Comparison of ENCODE assay signal across 20 cellular contexts in genomic region chr17:44627513-44627912, GRCh38. TPM values are rescaled to one million over a fixed set of nuclear protein-coding genes. Genes with fewer than 3 reads are reported as not detected.
DNase-seq lines count a peak whose midpoint lies in the region; ATAC-seq and TF ChIP-seq lines count a peak whose summit lies in the region.
"Had no signal": no experiment of that assay in that cellular context is flagged by ENCODE, and none has a peak within 500 bp of the region (broad histone marks: within the 10 kb centered on the region; RNA-seq: fewer than 3 reads in every experiment).

No MANE protein-coding gene starts in this region.

- TF ChIP-seq CTCF in IMR-90 (conservative IDR thresholded peaks at IDR 0.05; ENCODE audit: low read depth, low read length) (no peak), endodermal cell (conservative IDR thresholded peaks at IDR 0.05) (no peak)

- no peak overlapping the region for H2BK5ac ChIP-seq in IMR-90 (ENCODE audit: low read depth, low read length, poor library complexity, severe bottlenecking)
- H2BK5ac ChIP-seq in neuronal stem cell (ENCODE audit: low read length), result peak overlapping the region; percentile 88

- CTCF ChIA-PET in IMR-90 (lab: Yijun Ruan, JAX), result interaction anchor here (1.0 kb wide), 1 partner anchor 94 kb away, joined by 3 read pairs; no protein-coding TSS in a partner anchor

- no peaks in the 10 kb centered on the region for H3K36me3 Mint-ChIP-seq in endodermal cell (ENCODE audit: low read depth)
- H3K36me3 Mint-ChIP-seq: CD8-positive, alpha-beta T cell; WTC11 had no signal

- H3K9me3 Mint-ChIP-seq in endodermal cell, result no peaks in the 10 kb centered on the region
- H3K9me3 Mint-ChIP-seq: CD8-positive, alpha-beta T cell; WTC11 had no signal

- no peaks in the 10 kb centered on the region for H3K27me3 ChIP-seq in BLaER1 treated with 17β-estradiol and CSF1 and Interleukin-3, amounts not matched to agents 10 nM and 100 nM
- no peaks in the 10 kb centered on the region for H3K27me3 ChIP-seq in IMR-90 (ENCODE audit: control insufficient read depth, insufficient read depth, low read length)
- H3K27me3 ChIP-seq in endodermal cell (ENCODE audit: control insufficient read depth, insufficient read depth, low read length, poor library complexity, severe bottlenecking), result no peaks in the 10 kb centered on the region
- peaks cover 0 to 11% (median 0%) of the 10 kb centered on the region in 3 experiments for H3K27me3 ChIP-seq in neuronal stem cell (ENCODE audit: control insufficient read depth in 3 of 3, insufficient read depth in 3 of 3, low read depth in 1 of 3, low read length in 3 of 3)
- H3K27me3 ChIP-seq: foreskin keratinocyte, hepatocyte, ovary had no signal

- H3K27ac ChIP-seq in BLaER1 treated with 17β-estradiol and CSF1 and Interleukin-3, amounts not matched to agents 10 nM and 100 nM, result peak overlapping the region; percentile 87 to 97 (median 93)
- H3K27ac ChIP-seq in IMR-90 (ENCODE audit: insufficient read depth, low read length) (no peak overlapping the region), endodermal cell (ENCODE audit: low read depth, low read length) (no peak overlapping the region), neuronal stem cell (replicated peaks; ENCODE audit: low read length) (peak overlapping the region; percentile 92)
- H3K27ac ChIP-seq: foreskin keratinocyte, GM23248, hepatocyte, KMS-11, ovary had no signal

- H3K36me3 ChIP-seq in BLaER1 treated with 17β-estradiol and CSF1 and Interleukin-3, amounts not matched to agents 10 nM and 100 nM, result no peaks in the 10 kb centered on the region
- no peaks in the 10 kb centered on the region for H3K36me3 ChIP-seq in IMR-90 (ENCODE audit: control insufficient read depth, insufficient read depth, low read length)
- no peaks in the 10 kb centered on the region for H3K36me3 ChIP-seq in endodermal cell (ENCODE audit: control insufficient read depth, insufficient read depth, low read length)
- no peaks in the 10 kb centered on the region for H3K36me3 ChIP-seq in neuronal stem cell (replicated peaks in 1 of 2; ENCODE audit: control insufficient read depth in 2 of 2, insufficient read depth in 2 of 2, low read length in 2 of 2)
- H3K36me3 ChIP-seq: ovary had no signal

- dilution Hi-C loops in IMR-90 (cut with HindIII; ENCODE audit: low sequenced_read_pairs, unreplicated experiment), result no loop called here

- ATAC-seq in IMR-90 (ENCODE audit: low read depth), result no peak
- ATAC-seq: CD8-positive, alpha-beta T cell; foreskin keratinocyte; T-helper 17 cell had no signal

- H4K8ac ChIP-seq in IMR-90 (ENCODE audit: low read depth in 2 of 2, low read length in 2 of 2), result no peak overlapping the region
- no peak overlapping the region for H4K8ac ChIP-seq in neuronal stem cell (ENCODE audit: low read depth, low read length)

- TF ChIP-seq POLR2A in IMR-90 (IDR thresholded peaks at IDR 0.05; ENCODE audit: low read depth, low read length), result no peak

- no peak for TF ChIP-seq RAD21 in IMR-90 (IDR thresholded peaks at IDR 0.05; ENCODE audit: low read length)

- H2AK5ac ChIP-seq in IMR-90 (ENCODE audit: low read depth, low read length) (no peak overlapping the region), neuronal stem cell (ENCODE audit: low read depth, low read length) (peak overlapping the region; percentile 72)

- intact Hi-C loops in IMR-90 (cut with micrococcal nuclease), result no loop called here

- in situ Hi-C loops in IMR-90 (cut with MboI; ENCODE audit: low sequenced_read_pairs), result loop anchor here (25.0 kb wide), 1 partner anchor 415 kb away; the partner anchor contains the start of gene UBTF

- H3K4me3 Mint-ChIP-seq in endodermal cell, result no peak overlapping the region
- H3K4me3 Mint-ChIP-seq: CD8-positive, alpha-beta T cell; T-helper 17 cell had no signal

- DNase-seq in IMR-90, result no peak
- peak; percentile 70 for DNase-seq in endodermal cell
- DNase-seq in neuronal stem cell (ENCODE audit: low spot score), result no peak
- no peak for DNase-seq in NCI-H2171 treated with DMSO at 0.1 percent for 48 hours (lab: John Stamatoyannopoulos, UW)
- DNase-seq in Ammon's horn (ENCODE audit: low spot score), result no peak
- no peak for DNase-seq in HT-29 (ENCODE audit: low spot score)
- DNase-seq: activated CD4-positive, alpha-beta T cell treated with anti-CD3 and anti-CD28 coated beads, Interleukin-2, amount 50 U/mL, for 48 hours; activated gamma-delta T cell treated with Interleukin-2 at 50 U/mL for 16 hours; CD8-positive, alpha-beta T cell; GM23248; ovary; SIG-M5; T-helper 17 cell had no signal

- H2BK15ac ChIP-seq in IMR-90 (ENCODE audit: low read depth, low read length) (no peak overlapping the region), neuronal stem cell (ENCODE audit: low read length) (peak overlapping the region; percentile 6)

- H3K4me2 ChIP-seq in BLaER1 treated with 17β-estradiol and CSF1 and Interleukin-3, amounts not matched to agents 10 nM and 100 nM, result peak overlapping the region; percentile 78 to 98 (median 89)
- H3K4me2 ChIP-seq in IMR-90 (ENCODE audit: low read depth, low read length) (no peak overlapping the region), neuronal stem cell (ENCODE audit: insufficient read depth, low read length, poor library complexity, severe bottlenecking) (no peak overlapping the region)
- H3K4me2 ChIP-seq: hepatocyte, KMS-11 had no signal

- H3K4me3 ChIP-seq in BLaER1 treated with 17β-estradiol and CSF1 and Interleukin-3, amounts not matched to agents 10 nM and 100 nM, result peak overlapping the region in 9 of 10 experiments; percentile 42 to 65 (median 51); a peak in 18 of 20 replicates
- H3K4me3 ChIP-seq in IMR-90 (ENCODE audit: insufficient read depth, low read depth, low read length) (no peak overlapping the region), endodermal cell (ENCODE audit: low read length) (no peak overlapping the region), neuronal stem cell (ENCODE audit: low read length in 2 of 2) (no peak overlapping the region)
- H3K4me3 ChIP-seq: GM23248, hepatocyte, ovary had no signal

- peak overlapping the region; percentile 32 for H2AFZ ChIP-seq in IMR-90 (replicated peaks; ENCODE audit: low read length, poor library complexity)
- peak overlapping the region; percentile 86 for H2AFZ ChIP-seq in neuronal stem cell (ENCODE audit: low read length)
- H2AFZ ChIP-seq: GM23248 had no signal

- no peak overlapping the region for H4K91ac ChIP-seq in IMR-90 (ENCODE audit: insufficient read depth, low read depth, low read length)
- H4K91ac ChIP-seq in neuronal stem cell (ENCODE audit: low read depth, low read length, poor library complexity), result peak overlapping the region; percentile 19

- H2BK120ac ChIP-seq in IMR-90 (ENCODE audit: low read depth, low read length) (no peak overlapping the region), neuronal stem cell (ENCODE audit: low read depth, low read length) (peak overlapping the region; percentile 51)

- WGBS in IMR-90 (ENCODE audit: extremely low coverage in 2 of 2, insufficient read length in 1 of 2), 2 experiments, result no CpG with 5 or more reads among the region's 5 CpGs
- WGBS in endodermal cell (ENCODE audit: insufficient coverage in 1 of 2, insufficient read length in 1 of 2), 2 experiments, result 82 to 93% methylated on average over 2 to 5 of the region's 5 CpGs
- no CpG with 5 or more reads among the region's 5 CpGs for WGBS in neuronal stem cell (ENCODE audit: extremely low coverage in 2 of 2, insufficient read length in 2 of 2, insufficient replicate concordance in 1 of 2), 2 donors

- BruUV-seq in IMR-90 (replicated peaks; lab: Mats Ljungman, UMichigan), result no TSS peak

- no peak overlapping the region for H3K4ac ChIP-seq in IMR-90 (ENCODE audit: low read depth, low read length)
- H3K4ac ChIP-seq in neuronal stem cell (ENCODE audit: low read length), result no peak overlapping the region

- POLR2A ChIA-PET in IMR-90 (lab: Charles Lee; ENCODE audit: unreplicated experiment), result no interaction called here

- H4K5ac ChIP-seq in IMR-90 (ENCODE audit: low read depth, low read length), result no peak overlapping the region

- H3K14ac ChIP-seq in IMR-90 (replicated peaks; ENCODE audit: low read depth, low read length) (no peak overlapping the region; the same call in 1 of the 2 replicates), neuronal stem cell (ENCODE audit: low read length) (peak overlapping the region; percentile 79)

- H4K20me1 ChIP-seq in BLaER1 treated with 17β-estradiol and CSF1 and Interleukin-3, amounts not matched to agents 10 nM and 100 nM, result no peaks in the 10 kb centered on the region
- H4K20me1 ChIP-seq in IMR-90 (ENCODE audit: insufficient read depth, low read length), result no peaks in the 10 kb centered on the region

- H3K9me1 ChIP-seq in IMR-90 (ENCODE audit: insufficient read depth, low read length), result no peaks in the 10 kb centered on the region

- no peaks in the 10 kb centered on the region for H3K79me1 ChIP-seq in IMR-90 (ENCODE audit: low read depth in 1 of 2, low read length in 2 of 2)
- H3K79me1 ChIP-seq in neuronal stem cell (ENCODE audit: low read depth, low read length), result no peaks in the 10 kb centered on the region

- no peak overlapping the region for H3K56ac ChIP-seq in IMR-90 (ENCODE audit: extremely low read depth, insufficient read depth, low read length)

- peak overlapping the region; percentile 53 for H2BK12ac ChIP-seq in neuronal stem cell (ENCODE audit: low read length)

- H3K27ac Mint-ChIP-seq in endodermal cell, result no peak overlapping the region

- H3K18ac ChIP-seq in IMR-90 (ENCODE audit: low read depth, low read length) (no peak overlapping the region; the same call in 1 of the 2 replicates), neuronal stem cell (ENCODE audit: low read length) (peak overlapping the region; percentile 93)

- H3K9me3 ChIP-seq in BLaER1 treated with 17β-estradiol and CSF1 and Interleukin-3, amounts not matched to agents 10 nM and 100 nM (replicated peaks in 1 of 11), result peaks cover 0 to 9% (median 0%) of the 10 kb centered on the region in 11 experiments; a peak in 5 of 22 replicates
- peaks cover 4% of the 10 kb centered on the region for H3K9me3 ChIP-seq in IMR-90 (ENCODE audit: control insufficient read depth, insufficient read depth, low read length)
- no peaks in the 10 kb centered on the region for H3K9me3 ChIP-seq in endodermal cell (ENCODE audit: control insufficient read depth, low read length)
- no peaks in the 10 kb centered on the region for H3K9me3 ChIP-seq in neuronal stem cell (replicated peaks in 1 of 2; ENCODE audit: control insufficient read depth in 2 of 2, insufficient read depth in 1 of 2, low read depth in 1 of 2, low read length in 2 of 2)
- H3K9me3 ChIP-seq: ovary had no signal

- H3K4me1 ChIP-seq in BLaER1 treated with 17β-estradiol and CSF1 and Interleukin-3, amounts not matched to agents 10 nM and 100 nM, result peaks cover 23 to 52% (median 37%) of the 10 kb centered on the region in 10 experiments
- peaks cover 6% of the 10 kb centered on the region; the same call in 1 of the 2 replicates for H3K4me1 ChIP-seq in IMR-90 (ENCODE audit: control insufficient read depth, insufficient read depth, low read length)
- peaks cover 4% of the 10 kb centered on the region for H3K4me1 ChIP-seq in endodermal cell (ENCODE audit: control insufficient read depth, insufficient read depth, low read length)
- H3K4me1 ChIP-seq in neuronal stem cell (ENCODE audit: control insufficient read depth in 2 of 2, insufficient read depth in 1 of 2, low read depth in 1 of 2, low read length in 2 of 2), result peaks cover 11 to 21% of the 10 kb centered on the region in 2 donors

- H3K23ac ChIP-seq in IMR-90 (ENCODE audit: low read depth, low read length), result no peak overlapping the region
- no peak overlapping the region for H3K23ac ChIP-seq in neuronal stem cell (ENCODE audit: low read depth, low read length, poor library complexity)

- H3K4me1 Mint-ChIP-seq in endodermal cell, result peaks cover 18% of the 10 kb centered on the region
- H3K4me1 Mint-ChIP-seq: T-helper 17 cell had no signal

- no peaks in the 10 kb centered on the region for H3K27me3 Mint-ChIP-seq in endodermal cell (ENCODE audit: insufficient read depth)

- H3K9ac ChIP-seq in BLaER1 treated with 17β-estradiol and CSF1 and Interleukin-3, amounts not matched to agents 10 nM and 100 nM, result peak overlapping the region; percentile 81 to 89 (median 85)
- H3K9ac ChIP-seq in IMR-90 (ENCODE audit: low read depth, low read length), result no peak overlapping the region
- H3K9ac ChIP-seq in endodermal cell (ENCODE audit: extremely low read depth, low read length, poor library complexity, severe bottlenecking), result no peak overlapping the region
- no peak overlapping the region for H3K9ac ChIP-seq in neuronal stem cell (ENCODE audit: low read depth, low read length, poor library complexity)
- H3K9ac ChIP-seq: GM23248, KMS-11 had no signal

- peak overlapping the region; percentile 73 for H2AK9ac ChIP-seq in IMR-90 (replicated peaks; ENCODE audit: low read depth, low read length, poor library complexity)

- no peak overlapping the region for H2BK20ac ChIP-seq in IMR-90 (ENCODE audit: low read depth, low read length)

RNA-seq across cellular contexts. Expression of gene MEIOC, which starts 28.8 kb away (rescaled TPM):
- total RNA-seq in IMR-90 (2012; rRNA removed), result 0.28 and 0.36 TPM in 2 replicates
- polyA plus RNA-seq in IMR-90 (2012; rRNA removed), result 0.27 and 0.37 TPM in 2 replicates
- polyA plus RNA-seq in IMR-90 (2012; cell fraction: cytosol; rRNA removed), result 0.32 and 0.90 TPM in 2 replicates
- 0.23 and 0.31 TPM in 2 replicates for polyA plus RNA-seq in IMR-90 (2012; cell fraction: nucleus; rRNA removed; ENCODE audit: low replicate concordance)
- total RNA-seq in endodermal cell, result 1 to 10 TPM; 1.4 to 3.7 TPM
- 2.7 TPM for polyA plus RNA-seq in endodermal cell (2013, experiment 1 of 2)
- polyA plus RNA-seq in endodermal cell (2013, experiment 2 of 2), result 2.8 TPM
- 2.5 TPM for polyA plus RNA-seq in neuronal stem cell (2013, experiment 1 of 2)
- 2.9 TPM for polyA plus RNA-seq in neuronal stem cell (2013, experiment 2 of 2)
- not detected in 2 replicates for total RNA-seq in HT-29 (2014; rRNA removed; shearing (Covaris generic))
- total RNA-seq: cardiac septum; CD8-positive, alpha-beta T cell; dermis microvascular lymphatic vessel endothelial cell; GM23248; ovary; T-helper 17 cell had no signal

Comparison
In these comparisons a context has a peak if more than half of its experiments do, and no peak if none do; other contexts are left out.
1. H3K27ac ChIP-seq: peak in BLaER1 treated with 17β-estradiol and CSF1 and Interleukin-3, amounts not matched to agents 10 nM and 100 nM (11 of 11) and neuronal stem cell (single experiment); none in IMR-90 (single experiment) and endodermal cell (single experiment).
2. H3K4me2 ChIP-seq: peak in BLaER1 treated with 17β-estradiol and CSF1 and Interleukin-3, amounts not matched to agents 10 nM and 100 nM (11 of 11); none in IMR-90 (single experiment) and neuronal stem cell (single experiment).
3. H3K4me3 ChIP-seq: peak in BLaER1 treated with 17β-estradiol and CSF1 and Interleukin-3, amounts not matched to agents 10 nM and 100 nM (9 of 10); none in IMR-90 (single experiment), endodermal cell (single experiment) and neuronal stem cell (0 of 2).
4. H3K9ac ChIP-seq: peak in BLaER1 treated with 17β-estradiol and CSF1 and Interleukin-3, amounts not matched to agents 10 nM and 100 nM (11 of 11); none in IMR-90 (single experiment), endodermal cell (single experiment) and neuronal stem cell (single experiment).